Comparison of ENCODE assay signal across 2 cellular contexts in the genomic region with DNA sequence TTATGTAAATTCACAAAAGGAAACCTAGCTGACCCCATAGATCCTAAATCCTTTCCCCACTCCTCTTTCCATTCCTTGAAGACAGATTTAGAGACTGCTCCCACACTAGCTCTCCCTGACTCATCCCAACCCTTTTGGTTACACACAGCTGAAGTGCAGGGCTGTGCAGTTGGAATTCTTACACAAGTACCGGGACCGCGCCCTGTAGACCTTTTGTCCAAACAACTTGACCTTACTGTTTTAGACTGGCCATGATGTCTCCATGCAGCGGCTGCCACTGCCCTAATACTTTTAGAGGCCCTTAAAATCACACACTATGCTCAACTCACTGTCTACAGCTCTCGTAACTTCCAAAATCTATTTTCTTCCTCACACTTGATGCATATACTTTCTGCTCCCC. TPM values are rescaled to one million over a fixed set of nuclear protein-coding genes. Genes with fewer than 3 reads are reported as not detected.
"Had no signal": no experiment of that assay in that cellular context is flagged by ENCODE, and none has a peak within 500 bp of the region (broad histone marks: within the 10 kb centered on the region; RNA-seq: fewer than 3 reads in every experiment).

No MANE protein-coding gene starts in this region.

RNA-seq across cellular contexts. Expression of gene SLC9A9, which starts 47.2 kb away (rescaled TPM):
- total RNA-seq: HepG2, HT-29 had no signal
- polyA plus RNA-seq: HepG2 had no signal
